Comparison of ENCODE assay signal across 12 cellular contexts in the genomic region with DNA sequence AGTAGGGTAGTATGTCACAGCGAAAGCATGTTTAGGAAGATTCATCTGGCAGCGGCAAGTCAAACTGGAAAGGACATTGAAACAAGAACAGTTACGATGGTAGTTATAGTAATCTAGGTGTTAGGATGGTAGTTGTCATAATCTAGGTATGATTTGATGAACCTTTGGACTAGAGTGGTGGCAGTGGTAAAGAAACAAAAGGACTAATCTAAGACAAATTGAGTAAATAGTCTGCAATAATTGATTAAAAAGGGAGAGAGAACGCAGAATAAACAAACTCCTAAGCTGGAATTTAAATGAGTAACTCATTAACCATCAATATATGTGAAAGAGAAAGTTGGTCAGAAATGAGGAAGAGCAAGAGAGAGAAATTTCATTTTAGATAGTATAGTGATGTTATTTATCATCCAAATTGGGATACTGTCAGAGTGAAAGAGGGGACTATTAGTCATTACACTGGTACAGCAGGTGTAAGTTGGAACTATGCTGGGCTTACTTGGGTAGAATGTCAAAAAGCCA. TPM values are rescaled to one million over a fixed set of nuclear protein-coding genes. Genes with fewer than 3 reads are reported as not detected.
A peak's percentile ranks its signal among the peaks of the same experiment; 100 is the strongest.
DNase-seq lines count a peak whose midpoint lies in the region; ATAC-seq, FAIRE-seq and TF ChIP-seq lines count a peak whose summit lies in the region.
"Had no signal": no experiment of that assay in that cellular context is flagged by ENCODE, and none has a peak within 500 bp of the region (broad histone marks: within the 10 kb centered on the region; RNA-seq: fewer than 3 reads in every experiment).

No MANE protein-coding gene starts in this region.

- no peak overlapping the region for H3K27ac Mint-ChIP-seq in activated CD8-positive, alpha-beta memory T cell treated with anti-CD3 and anti-CD28 coated beads, Interleukin-2, amount 10 ng/mL, durations not matched to agents 7 days and 5 days
- H3K27ac Mint-ChIP-seq: activated CD4-positive, alpha-beta T cell treated with anti-CD3 and anti-CD28 coated beads, Interleukin-2, amount 10 ng/mL, durations not matched to agents 7 days and 5 days; neural progenitor cell had no signal

- peak overlapping the region in 1 of 4 donors; percentile 0 for H3K27ac ChIP-seq in pancreas
- H3K27ac ChIP-seq: heart left ventricle, neural progenitor cell had no signal

- no peak for DNase-seq in activated CD8-positive, alpha-beta memory T cell treated with anti-CD3 and anti-CD28 coated beads, Interleukin-2, amount 10 ng/mL, durations not matched to agents 7 days and 5 days
- DNase-seq in activated CD8-positive, alpha-beta memory T cell treated with anti-CD3 and anti-CD28 coated beads, Interleukin-2, amount 50 U/mL, for 4 hours = no peak
- DNase-seq in pancreas (no peak), GDM1 (lab: John Stamatoyannopoulos, UW) (no peak), germinal center (ENCODE audit: low spot score) (no peak), midbrain (lab: John Stamatoyannopoulos, UW) (no peak)
- DNase-seq: activated CD4-positive, alpha-beta T cell treated with anti-CD3 and anti-CD28 coated beads, Interleukin-2, amount 10 ng/mL, durations not matched to agents 7 days and 5 days; heart left ventricle had no signal

- intact Hi-C loops in pancreas (cut with DNase I) = no loop called here

- H3K4me3 Mint-ChIP-seq in activated CD8-positive, alpha-beta memory T cell treated with anti-CD3 and anti-CD28 coated beads, Interleukin-2, amount 10 ng/mL, durations not matched to agents 7 days and 5 days = no peak overlapping the region
- H3K4me3 Mint-ChIP-seq: activated CD4-positive, alpha-beta T cell treated with anti-CD3 and anti-CD28 coated beads, Interleukin-2, amount 10 ng/mL, durations not matched to agents 7 days and 5 days; neural progenitor cell had no signal

- ATAC-seq in activated CD8-positive, alpha-beta memory T cell treated with anti-CD3 and anti-CD28 coated beads, Interleukin-2, amount 10 ng/mL, durations not matched to agents 7 days and 5 days = peak; percentile 72
- ATAC-seq in GM21515 (IDR thresholded peaks at IDR 0.05; ENCODE audit: unreplicated experiment) = peak; percentile 92
- ATAC-seq in HG03175 (IDR thresholded peaks at IDR 0.05; ENCODE audit: unreplicated experiment) = peak; percentile 98
- peak in 3 of 4 donors; percentile 29 to 70 (median 57) for ATAC-seq in pancreas
- ATAC-seq: heart left ventricle, Panc1 had no signal

- no peaks in the 10 kb centered on the region for H3K27me3 Mint-ChIP-seq in activated CD8-positive, alpha-beta memory T cell treated with anti-CD3 and anti-CD28 coated beads, Interleukin-2, amount 10 ng/mL, durations not matched to agents 7 days and 5 days
- H3K27me3 Mint-ChIP-seq: activated CD4-positive, alpha-beta T cell treated with anti-CD3 and anti-CD28 coated beads, Interleukin-2, amount 10 ng/mL, durations not matched to agents 7 days and 5 days had no signal

- H3K4me3 ChIP-seq in pancreas = no peak overlapping the region
- H3K4me3 ChIP-seq: heart left ventricle, neural progenitor cell had no signal

- CTCF ChIA-PET in activated CD8-positive, alpha-beta memory T cell treated with anti-CD3 and anti-CD28 coated beads, Interleukin-2, amount 10 ng/mL, durations not matched to agents 7 days and 5 days (lab: Charles Lee) = no interaction called here

- peaks cover 12% of the 10 kb centered on the region for H3K4me1 Mint-ChIP-seq in activated CD8-positive, alpha-beta memory T cell treated with anti-CD3 and anti-CD28 coated beads, Interleukin-2, amount 10 ng/mL, durations not matched to agents 7 days and 5 days
- H3K4me1 Mint-ChIP-seq: neural progenitor cell had no signal

- H3K4me1 ChIP-seq in pancreas = peaks cover 0 to 6% (median 5%) of the 10 kb centered on the region in 3 donors
- H3K4me1 ChIP-seq: heart left ventricle, neural progenitor cell had no signal

- no peaks in the 10 kb centered on the region for H3K9me3 ChIP-seq in pancreas
- H3K9me3 ChIP-seq: heart left ventricle had no signal

- H3K9me3 Mint-ChIP-seq in activated CD8-positive, alpha-beta memory T cell treated with anti-CD3 and anti-CD28 coated beads, Interleukin-2, amount 10 ng/mL, durations not matched to agents 7 days and 5 days (ENCODE audit: low read depth) = no peaks in the 10 kb centered on the region
- H3K9me3 Mint-ChIP-seq: activated CD4-positive, alpha-beta T cell treated with anti-CD3 and anti-CD28 coated beads, Interleukin-2, amount 10 ng/mL, durations not matched to agents 7 days and 5 days; neural progenitor cell had no signal

- TF ChIP-seq CTCF in pancreas (IDR thresholded peaks at IDR 0.05) = no peak

- FAIRE-seq in pancreas (lab: Jason Lieb, UNC) = no peak

- peaks cover 36% of the 10 kb centered on the region for H3K36me3 Mint-ChIP-seq in activated CD8-positive, alpha-beta memory T cell treated with anti-CD3 and anti-CD28 coated beads, Interleukin-2, amount 10 ng/mL, durations not matched to agents 7 days and 5 days

- H3K27me3 ChIP-seq in pancreas = no peaks in the 10 kb centered on the region
- H3K27me3 ChIP-seq: heart left ventricle, neural progenitor cell had no signal

- H3K36me3 ChIP-seq in pancreas = peaks cover 0 to 6% (median 0%) of the 10 kb centered on the region in 3 donors

- 39 to 45% methylated on average over 4 of the region's 4 CpGs for WGBS in pancreas, 2 donors

RNA-seq across cellular contexts. Expression of gene MTREX, which starts 56.8 kb away (rescaled TPM):
- total RNA-seq in activated CD8-positive, alpha-beta memory T cell treated with anti-CD3 and anti-CD28 coated beads, Interleukin-2, amount 10 ng/mL, durations not matched to agents 7 days and 5 days = 10 to 100 TPM; 71.2 to 78.0 TPM
- 10 to 100 TPM; 24.7 to 36.0 (median 33.9) TPM for total RNA-seq in pancreas
- polyA plus RNA-seq in pancreas = 10 to 100 TPM; 13.1 to 15.3 TPM

RNA-seq across cellular contexts. Expression of gene DHX29, which starts 57.1 kb away (rescaled TPM):
- total RNA-seq in activated CD8-positive, alpha-beta memory T cell treated with anti-CD3 and anti-CD28 coated beads, Interleukin-2, amount 10 ng/mL, durations not matched to agents 7 days and 5 days = 10 to 100 TPM; 17.1 to 17.3 TPM
- 10 to 100 TPM in 5 of 6 donors, 1 to 10 TPM in 1; 9.2 to 13.7 (median 11.4) TPM for total RNA-seq in pancreas
- polyA plus RNA-seq in pancreas = 1 to 10 TPM; 4.2 to 8.8 TPM
